ENCODE assay signal across 17 cellular contexts in genomic region chr13:102033719-102034446, GRCh38.
A peak's percentile ranks its signal among the peaks of the same experiment; 100 is the strongest.
DNase-seq lines count a peak whose midpoint lies in the region; ATAC-seq and TF ChIP-seq lines count a peak whose summit lies in the region.
"Had no signal": no experiment of that assay in that cellular context is flagged by ENCODE, and none has a peak within 500 bp of the region (broad histone marks: within the 10 kb centered on the region; RNA-seq: fewer than 3 reads in every experiment).

No MANE protein-coding gene starts in this region.

- no peak for TF ChIP-seq POLR2A in tibial nerve (IDR thresholded peaks at IDR 0.05)

- ATAC-seq in GM18519 (IDR thresholded peaks at IDR 0.05; ENCODE audit: low FRiP score, unreplicated experiment) = no peak
- ATAC-seq in HG02759 (IDR thresholded peaks at IDR 0.05; ENCODE audit: unreplicated experiment) = no peak
- ATAC-seq: activated CD8-positive, alpha-beta T cell treated with anti-CD3 and anti-CD28 coated beads for 36 hours had no signal

- peaks cover 61% of the 10 kb centered on the region for H3K4me1 ChIP-seq in neuron (ENCODE audit: insufficient read depth, low read length)
- H3K4me1 ChIP-seq in tibial nerve = no peaks in the 10 kb centered on the region
- H3K4me1 ChIP-seq: esophagus squamous epithelium, testis had no signal

- no peak overlapping the region for H3K27ac ChIP-seq in tibial nerve
- H3K27ac ChIP-seq: esophagus squamous epithelium, testis had no signal

- TF ChIP-seq EP300 in tibial nerve (IDR thresholded peaks at IDR 0.05) = no peak

- H3K36me3 ChIP-seq in neuron (ENCODE audit: insufficient read depth, low read length) (no peaks in the 10 kb centered on the region), tibial nerve (no peaks in the 10 kb centered on the region)
- H3K36me3 ChIP-seq: esophagus squamous epithelium had no signal

- no peak for TF ChIP-seq CTCF in tibial nerve (IDR thresholded peaks at IDR 0.05)

- WGBS in tibial nerve, 2 donors = 51 to 62% methylated on average over 7 of the region's 7 CpGs

- peak overlapping the region; percentile 20 for H3K4me3 ChIP-seq in neuron (ENCODE audit: low read length)
- H3K4me3 ChIP-seq in tibial nerve = no peak overlapping the region
- H3K4me3 ChIP-seq: esophagus squamous epithelium, lung, testis had no signal

- DNase-seq in DMS79 treated with DMSO at 0.1 percent for 48 hours (lab: John Stamatoyannopoulos, UW) = peak; percentile 100
- DNase-seq in NCI-H2081 treated with DMSO at 0.1 percent for 48 hours (lab: John Stamatoyannopoulos, UW) = peak; percentile 29
- DNase-seq in NCI-H82 treated with DMSO at 0.1 percent for 48 hours (lab: John Stamatoyannopoulos, UW; ENCODE audit: unreplicated experiment) = peak; percentile 62
- no peak for DNase-seq in tibial nerve (ENCODE audit: low spot score in 2 of 2)
- DNase-seq: activated CD8-positive, alpha-beta T cell treated with anti-CD3 and anti-CD28 coated beads for 36 hours; activated naive CD8-positive, alpha-beta T cell treated with anti-CD3 and anti-CD28 coated beads for 36 hours; activated T-cell treated with anti-CD3 and anti-CD28 coated beads, Interleukin-2, amount 50 U/mL, for 48 hours; esophagus squamous epithelium; KG1; NCI-H2029 treated with DMSO at 0.1 percent for 48 hours; Right ventricle myocardium superior; T-helper 1 cell; testis had no signal

- H3K9me3 ChIP-seq in neuron (ENCODE audit: low read length) (no peaks in the 10 kb centered on the region), tibial nerve (no peaks in the 10 kb centered on the region)
- H3K9me3 ChIP-seq: esophagus squamous epithelium, testis had no signal

- H3K27me3 ChIP-seq in neuron (ENCODE audit: insufficient read depth, low read length) (no peaks in the 10 kb centered on the region), tibial nerve (no peaks in the 10 kb centered on the region)
- H3K27me3 ChIP-seq: esophagus squamous epithelium, testis had no signal

- no peak overlapping the region for H2AFZ ChIP-seq in neuron (ENCODE audit: low read depth, low read length)

Comparison
In these comparisons a context has a peak if more than half of its experiments do, and no peak if none do; other contexts are left out.
1. DNase-seq: peak in DMS79 treated with DMSO at 0.1 percent for 48 hours (single experiment), NCI-H2081 treated with DMSO at 0.1 percent for 48 hours (single experiment) and NCI-H82 treated with DMSO at 0.1 percent for 48 hours (single experiment); none in tibial nerve (0 of 2).